ENCODE assay signal across 8 cellular contexts in genomic region chr11:68838572-68838964, GRCh38. TPM values are rescaled to one million over a fixed set of nuclear protein-coding genes. Genes with fewer than 3 reads are reported as not detected.
DNase-seq lines count a peak whose midpoint lies in the region; ATAC-seq, FAIRE-seq and TF ChIP-seq lines count a peak whose summit lies in the region.

No MANE protein-coding gene starts in this region.

- peaks cover 37% of the 10 kb centered on the region for H3K4me1 Mint-ChIP-seq in T-helper 2 cell treated with Interferon-gamma antibody and Interleukin-4, amounts not matched to agents 5 μg/mL and 100 μg/mL, for 36 hours (ENCODE audit: low read depth)
- H3K4me1 Mint-ChIP-seq in endodermal cell, result peaks cover 12% of the 10 kb centered on the region

- 82 to 86% methylated on average over 4 to 8 of the region's 8 CpGs for WGBS in endodermal cell (ENCODE audit: insufficient coverage in 1 of 2, insufficient read length in 1 of 2), 2 experiments
- WGBS in pancreas, 2 donors, result 4 to 5% methylated on average over 7 to 8 of the region's 8 CpGs

- H3K4me3 Mint-ChIP-seq in T-helper 2 cell treated with Interferon-gamma antibody and Interleukin-4, amounts not matched to agents 5 μg/mL and 100 μg/mL, for 36 hours, result peak overlapping the region; percentile 86
- H3K4me3 Mint-ChIP-seq in endodermal cell, result peak overlapping the region; percentile 66

- H3K4me3 ChIP-seq in GM12864 (ENCODE audit: low read depth, low read length) (peak overlapping the region; percentile 46; the same call in 1 of the 2 replicates), endodermal cell (ENCODE audit: low read length) (peak overlapping the region; percentile 86), pancreas (peak overlapping the region; percentile 1 to 69 (median 44))

- H3K27me3 Mint-ChIP-seq in T-helper 2 cell treated with Interferon-gamma antibody and Interleukin-4, amounts not matched to agents 5 μg/mL and 100 μg/mL, for 36 hours (ENCODE audit: low read depth), result no peaks in the 10 kb centered on the region
- H3K27me3 Mint-ChIP-seq in endodermal cell (ENCODE audit: insufficient read depth), result peaks cover 32% of the 10 kb centered on the region

- FAIRE-seq in pancreas (lab: Jason Lieb, UNC), result no peak

- peak in 3 of 4 donors; percentile 4 to 12 (median 11) for ATAC-seq in pancreas
- no peak for ATAC-seq in GM19328 (IDR thresholded peaks at IDR 0.05; ENCODE audit: unreplicated experiment)

- DNase-seq in GM12864 (ENCODE audit: low read depth) (no peak), endodermal cell (no peak), pancreas (peak in 2 of 6 donors; percentile 49 to 55), NCI-H1105 (lab: John Stamatoyannopoulos, UW) (no peak), SHP77 (lab: John Stamatoyannopoulos, UW) (no peak), kidney glomerular epithelial cell (lab: John Stamatoyannopoulos, UW) (no peak)
- DNase-seq in T-helper 2 cell treated with Interferon-gamma antibody and Interleukin-4, amounts not matched to agents 5 μg/mL and 100 μg/mL, for 36 hours (ENCODE audit: low spot score), result no peak

- H3K27me3 ChIP-seq in endodermal cell (ENCODE audit: control insufficient read depth, insufficient read depth, low read length, poor library complexity, severe bottlenecking), result peaks cover 40% of the 10 kb centered on the region
- H3K27me3 ChIP-seq in pancreas, result no peaks in the 10 kb centered on the region

- H3K9me3 Mint-ChIP-seq in T-helper 2 cell treated with Interferon-gamma antibody and Interleukin-4, amounts not matched to agents 5 μg/mL and 100 μg/mL, for 36 hours, result no peaks in the 10 kb centered on the region
- H3K9me3 Mint-ChIP-seq in endodermal cell, result no peaks in the 10 kb centered on the region

- peak overlapping the region; percentile 90 for H3K27ac Mint-ChIP-seq in T-helper 2 cell treated with Interferon-gamma antibody and Interleukin-4, amounts not matched to agents 5 μg/mL and 100 μg/mL, for 36 hours
- peak overlapping the region; percentile 77 for H3K27ac Mint-ChIP-seq in endodermal cell

- H3K9me3 ChIP-seq in endodermal cell (ENCODE audit: control insufficient read depth, low read length), result no peaks in the 10 kb centered on the region
- H3K9me3 ChIP-seq in pancreas, result no peaks in the 10 kb centered on the region

- no peaks in the 10 kb centered on the region for H3K36me3 ChIP-seq in endodermal cell (ENCODE audit: control insufficient read depth, insufficient read depth, low read length)
- no peaks in the 10 kb centered on the region for H3K36me3 ChIP-seq in pancreas

- TF ChIP-seq CTCF in GM12864 (IDR thresholded peaks at IDR 0.05; ENCODE audit: low read depth, low read length, missing control alignments) (no peak), endodermal cell (conservative IDR thresholded peaks at IDR 0.05) (no peak), pancreas (IDR thresholded peaks at IDR 0.05) (no peak)

- intact Hi-C loops in pancreas (cut with DNase I), result no loop called here

- H3K9ac ChIP-seq in endodermal cell (ENCODE audit: extremely low read depth, low read length, poor library complexity, severe bottlenecking), result peak overlapping the region; percentile 62

- H3K4me1 ChIP-seq in endodermal cell (ENCODE audit: control insufficient read depth, insufficient read depth, low read length), result no peaks in the 10 kb centered on the region
- peaks cover 24 to 34% (median 32%) of the 10 kb centered on the region in 3 donors for H3K4me1 ChIP-seq in pancreas

- peaks cover 9% of the 10 kb centered on the region for H3K36me3 Mint-ChIP-seq in T-helper 2 cell treated with Interferon-gamma antibody and Interleukin-4, amounts not matched to agents 5 μg/mL and 100 μg/mL, for 36 hours (ENCODE audit: low read depth)
- H3K36me3 Mint-ChIP-seq in endodermal cell (ENCODE audit: low read depth), result no peaks in the 10 kb centered on the region

- H3K27ac ChIP-seq in endodermal cell (ENCODE audit: low read depth, low read length), result peak overlapping the region; percentile 86
- peak overlapping the region; percentile 93 to 99 (median 94) for H3K27ac ChIP-seq in pancreas

RNA-seq across cellular contexts. Expression of gene CPT1A, which starts 3.1 kb away (rescaled TPM):
- 1 to 10 TPM; 3.3 to 7.3 TPM for total RNA-seq in endodermal cell
- polyA plus RNA-seq in endodermal cell (2013, experiment 1 of 2), result 2.7 TPM
- 1.8 TPM for polyA plus RNA-seq in endodermal cell (2013, experiment 2 of 2)
- total RNA-seq in pancreas, result 10 to 100 TPM; 16.9 to 33.7 (median 22.7) TPM
- 10 to 100 TPM in 1 of 2 donors, 1 to 10 TPM in 1; 9.5 to 15.6 TPM for polyA plus RNA-seq in pancreas
